Comparison of ENCODE assay signal across 1 cellular context in the genomic region with DNA sequence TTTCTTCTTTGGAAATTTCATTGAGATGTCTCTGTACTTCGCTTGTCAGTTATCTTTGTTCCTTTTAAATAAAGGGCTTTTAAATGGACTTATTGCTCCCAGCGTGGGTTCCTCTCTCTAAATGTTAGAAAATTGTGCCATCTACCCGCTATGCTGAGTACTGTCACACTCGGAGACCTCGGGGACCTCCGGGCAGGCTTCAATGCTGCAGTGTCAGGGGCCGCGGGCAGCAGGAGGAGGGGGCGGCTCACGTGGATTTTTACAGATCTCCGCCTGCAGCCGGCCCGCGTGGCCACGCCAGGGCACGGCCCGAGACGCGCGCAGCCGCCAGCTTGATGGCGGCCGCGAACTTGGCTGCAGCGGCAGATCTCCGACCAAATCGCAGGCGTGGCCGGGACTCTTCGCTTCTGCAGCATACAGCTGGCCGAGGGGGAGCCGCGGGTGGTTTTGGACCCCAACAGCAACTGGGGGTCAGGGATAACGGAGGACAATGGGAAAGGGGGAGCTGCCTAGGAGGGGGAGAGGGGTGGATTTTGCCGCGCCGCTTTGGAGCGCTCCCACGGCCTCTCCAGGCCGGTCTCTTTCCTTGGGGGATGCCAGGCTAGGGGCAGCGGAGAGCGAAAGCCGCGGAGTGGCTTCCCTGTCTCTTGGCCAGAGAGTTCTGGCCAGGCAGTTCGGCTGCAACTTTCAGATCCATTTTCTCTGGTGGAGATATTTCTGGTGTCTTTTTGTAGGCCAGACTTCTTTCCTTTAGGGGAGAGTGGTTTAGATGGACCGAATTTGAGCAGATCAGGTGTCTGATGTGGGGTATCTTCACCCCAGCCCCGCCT.
A peak's percentile ranks its signal among the peaks of the same experiment; 100 is the strongest.
TF ChIP-seq lines count a peak whose summit lies in the region.

No MANE protein-coding gene starts in this region.

TF ChIP-seq in GM12878, 131 proteins besides CTCF, POLR2A, EP300 and RAD21 (continued from another document and continues in another):
- TF ChIP-seq, protein P1, sequence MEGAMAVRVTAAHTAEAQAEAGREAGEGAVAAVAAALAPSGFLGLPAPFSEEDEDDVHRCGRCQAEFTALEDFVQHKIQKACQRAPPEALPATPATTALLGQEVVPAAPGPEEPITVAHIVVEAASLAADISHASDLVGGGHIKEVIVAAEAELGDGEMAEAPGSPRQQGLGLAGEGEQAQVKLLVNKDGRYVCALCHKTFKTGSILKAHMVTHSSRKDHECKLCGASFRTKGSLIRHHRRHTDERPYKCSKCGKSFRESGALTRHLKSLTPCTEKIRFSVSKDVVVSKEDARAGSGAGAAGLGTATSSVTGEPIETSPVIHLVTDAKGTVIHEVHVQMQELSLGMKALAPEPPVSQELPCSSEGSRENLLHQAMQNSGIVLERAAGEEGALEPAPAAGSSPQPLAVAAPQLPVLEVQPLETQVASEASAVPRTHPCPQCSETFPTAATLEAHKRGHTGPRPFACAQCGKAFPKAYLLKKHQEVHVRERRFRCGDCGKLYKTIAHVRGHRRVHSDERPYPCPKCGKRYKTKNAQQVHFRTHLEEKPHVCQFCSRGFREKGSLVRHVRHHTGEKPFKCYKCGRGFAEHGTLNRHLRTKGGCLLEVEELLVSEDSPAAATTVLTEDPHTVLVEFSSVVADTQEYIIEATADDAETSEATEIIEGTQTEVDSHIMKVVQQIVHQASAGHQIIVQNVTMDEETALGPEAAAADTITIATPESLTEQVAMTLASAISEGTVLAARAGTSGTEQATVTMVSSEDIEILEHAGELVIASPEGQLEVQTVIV (IDR thresholded peaks at IDR 0.05; ENCODE audit: borderline replicate concordance, partially characterized antibody): no peak
- TF ChIP-seq POLR2AphosphoS5 (IDR thresholded peaks at IDR 0.05; ENCODE audit: low read length) (no peak), JUND (IDR thresholded peaks at IDR 0.05; ENCODE audit: low read depth, low read length) (no peak), ZZZ3 (IDR thresholded peaks at IDR 0.05; ENCODE audit: control insufficient read depth, insufficient read length, low read depth) (no peak), SMAD5 (IDR thresholded peaks at IDR 0.05; ENCODE audit: low read depth) (no peak), TCF12 (IDR thresholded peaks at IDR 0.05; ENCODE audit: low read depth, low read length) (no peak), IKZF1 (conservative IDR thresholded peaks at IDR 0.05) (peak; percentile 65), MYC (IDR thresholded peaks at IDR 0.05; ENCODE audit: insufficient read depth, insufficient read length, insufficient replicate concordance, low read length, severe bottlenecking) (no peak), BCL11A (IDR thresholded peaks at IDR 0.05; ENCODE audit: low read depth, low read length) (no peak), MEF2B (IDR thresholded peaks at IDR 0.05; ENCODE audit: partially characterized antibody, poor library complexity, severe bottlenecking) (peak; percentile 58), SIN3A (IDR thresholded peaks at IDR 0.05; ENCODE audit: low read depth, low read length) (no peak), SREBF2 (IDR thresholded peaks at IDR 0.05; ENCODE audit: low read length) (no peak), ETV6 (conservative IDR thresholded peaks at IDR 0.05 in 1 of 2, IDR thresholded peaks at IDR 0.05 in 1 of 2; ENCODE audit: borderline replicate concordance in 1 of 2, low read depth in 1 of 2) (no peak), IRF4 (IDR thresholded peaks at IDR 0.05; ENCODE audit: low read depth, low read length) (no peak), NFIC (IDR thresholded peaks at IDR 0.05; ENCODE audit: low read depth, low read length) (no peak), CHD2 (IDR thresholded peaks at IDR 0.05; ENCODE audit: borderline replicate concordance, low read depth, low read length) (no peak), ATF7 (IDR thresholded peaks at IDR 0.05; ENCODE audit: low read depth) (no peak), SMARCA5 (IDR thresholded peaks at IDR 0.05) (peak; percentile 70), MTA3 (IDR thresholded peaks at IDR 0.05; ENCODE audit: borderline replicate concordance, low read length) (no peak)
- TF ChIP-seq, protein P2, sequence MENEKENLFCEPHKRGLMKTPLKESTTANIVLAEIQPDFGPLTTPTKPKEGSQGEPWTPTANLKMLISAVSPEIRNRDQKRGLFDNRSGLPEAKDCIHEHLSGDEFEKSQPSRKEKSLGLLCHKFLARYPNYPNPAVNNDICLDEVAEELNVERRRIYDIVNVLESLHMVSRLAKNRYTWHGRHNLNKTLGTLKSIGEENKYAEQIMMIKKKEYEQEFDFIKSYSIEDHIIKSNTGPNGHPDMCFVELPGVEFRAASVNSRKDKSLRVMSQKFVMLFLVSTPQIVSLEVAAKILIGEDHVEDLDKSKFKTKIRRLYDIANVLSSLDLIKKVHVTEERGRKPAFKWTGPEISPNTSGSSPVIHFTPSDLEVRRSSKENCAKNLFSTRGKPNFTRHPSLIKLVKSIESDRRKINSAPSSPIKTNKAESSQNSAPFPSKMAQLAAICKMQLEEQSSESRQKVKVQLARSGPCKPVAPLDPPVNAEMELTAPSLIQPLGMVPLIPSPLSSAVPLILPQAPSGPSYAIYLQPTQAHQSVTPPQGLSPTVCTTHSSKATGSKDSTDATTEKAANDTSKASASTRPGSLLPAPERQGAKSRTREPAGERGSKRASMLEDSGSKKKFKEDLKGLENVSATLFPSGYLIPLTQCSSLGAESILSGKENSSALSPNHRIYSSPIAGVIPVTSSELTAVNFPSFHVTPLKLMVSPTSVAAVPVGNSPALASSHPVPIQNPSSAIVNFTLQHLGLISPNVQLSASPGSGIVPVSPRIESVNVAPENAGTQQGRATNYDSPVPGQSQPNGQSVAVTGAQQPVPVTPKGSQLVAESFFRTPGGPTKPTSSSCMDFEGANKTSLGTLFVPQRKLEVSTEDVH (IDR thresholded peaks at IDR 0.05; ENCODE audit: low read depth, partially characterized antibody): no peak
- TF ChIP-seq, protein P3, sequence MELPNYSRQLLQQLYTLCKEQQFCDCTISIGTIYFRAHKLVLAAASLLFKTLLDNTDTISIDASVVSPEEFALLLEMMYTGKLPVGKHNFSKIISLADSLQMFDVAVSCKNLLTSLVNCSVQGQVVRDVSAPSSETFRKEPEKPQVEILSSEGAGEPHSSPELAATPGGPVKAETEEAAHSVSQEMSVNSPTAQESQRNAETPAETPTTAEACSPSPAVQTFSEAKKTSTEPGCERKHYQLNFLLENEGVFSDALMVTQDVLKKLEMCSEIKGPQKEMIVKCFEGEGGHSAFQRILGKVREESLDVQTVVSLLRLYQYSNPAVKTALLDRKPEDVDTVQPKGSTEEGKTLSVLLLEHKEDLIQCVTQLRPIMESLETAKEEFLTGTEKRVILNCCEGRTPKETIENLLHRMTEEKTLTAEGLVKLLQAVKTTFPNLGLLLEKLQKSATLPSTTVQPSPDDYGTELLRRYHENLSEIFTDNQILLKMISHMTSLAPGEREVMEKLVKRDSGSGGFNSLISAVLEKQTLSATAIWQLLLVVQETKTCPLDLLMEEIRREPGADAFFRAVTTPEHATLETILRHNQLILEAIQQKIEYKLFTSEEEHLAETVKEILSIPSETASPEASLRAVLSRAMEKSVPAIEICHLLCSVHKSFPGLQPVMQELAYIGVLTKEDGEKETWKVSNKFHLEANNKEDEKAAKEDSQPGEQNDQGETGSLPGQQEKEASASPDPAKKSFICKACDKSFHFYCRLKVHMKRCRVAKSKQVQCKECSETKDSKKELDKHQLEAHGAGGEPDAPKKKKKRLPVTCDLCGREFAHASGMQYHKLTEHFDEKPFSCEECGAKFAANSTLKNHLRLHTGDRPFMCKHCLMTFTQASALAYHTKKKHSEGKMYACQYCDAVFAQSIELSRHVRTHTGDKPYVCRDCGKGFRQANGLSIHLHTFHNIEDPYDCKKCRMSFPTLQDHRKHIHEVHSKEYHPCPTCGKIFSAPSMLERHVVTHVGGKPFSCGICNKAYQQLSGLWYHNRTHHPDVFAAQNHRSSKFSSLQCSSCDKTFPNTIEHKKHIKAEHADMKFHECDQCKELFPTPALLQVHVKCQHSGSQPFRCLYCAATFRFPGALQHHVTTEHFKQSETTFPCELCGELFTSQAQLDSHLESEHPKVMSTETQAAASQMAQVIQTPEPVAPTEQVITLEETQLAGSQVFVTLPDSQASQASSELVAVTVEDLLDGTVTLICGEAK (IDR thresholded peaks at IDR 0.05; ENCODE audit: borderline replicate concordance): peak; percentile 35; the same call in 1 of the 2 replicates
- TF ChIP-seq, protein P4, sequence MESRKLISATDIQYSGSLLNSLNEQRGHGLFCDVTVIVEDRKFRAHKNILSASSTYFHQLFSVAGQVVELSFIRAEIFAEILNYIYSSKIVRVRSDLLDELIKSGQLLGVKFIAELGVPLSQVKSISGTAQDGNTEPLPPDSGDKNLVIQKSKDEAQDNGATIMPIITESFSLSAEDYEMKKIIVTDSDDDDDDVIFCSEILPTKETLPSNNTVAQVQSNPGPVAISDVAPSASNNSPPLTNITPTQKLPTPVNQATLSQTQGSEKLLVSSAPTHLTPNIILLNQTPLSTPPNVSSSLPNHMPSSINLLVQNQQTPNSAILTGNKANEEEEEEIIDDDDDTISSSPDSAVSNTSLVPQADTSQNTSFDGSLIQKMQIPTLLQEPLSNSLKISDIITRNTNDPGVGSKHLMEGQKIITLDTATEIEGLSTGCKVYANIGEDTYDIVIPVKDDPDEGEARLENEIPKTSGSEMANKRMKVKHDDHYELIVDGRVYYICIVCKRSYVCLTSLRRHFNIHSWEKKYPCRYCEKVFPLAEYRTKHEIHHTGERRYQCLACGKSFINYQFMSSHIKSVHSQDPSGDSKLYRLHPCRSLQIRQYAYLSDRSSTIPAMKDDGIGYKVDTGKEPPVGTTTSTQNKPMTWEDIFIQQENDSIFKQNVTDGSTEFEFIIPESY (IDR thresholded peaks at IDR 0.05): no peak
- TF ChIP-seq, protein P5, sequence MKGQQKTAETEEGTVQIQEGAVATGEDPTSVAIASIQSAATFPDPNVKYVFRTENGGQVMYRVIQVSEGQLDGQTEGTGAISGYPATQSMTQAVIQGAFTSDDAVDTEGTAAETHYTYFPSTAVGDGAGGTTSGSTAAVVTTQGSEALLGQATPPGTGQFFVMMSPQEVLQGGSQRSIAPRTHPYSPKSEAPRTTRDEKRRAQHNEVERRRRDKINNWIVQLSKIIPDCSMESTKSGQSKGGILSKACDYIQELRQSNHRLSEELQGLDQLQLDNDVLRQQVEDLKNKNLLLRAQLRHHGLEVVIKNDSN (IDR thresholded peaks at IDR 0.05; ENCODE audit: borderline replicate concordance, extremely low read length, insufficient read depth, low read depth, low read length): no peak
- TF ChIP-seq, protein P6, sequence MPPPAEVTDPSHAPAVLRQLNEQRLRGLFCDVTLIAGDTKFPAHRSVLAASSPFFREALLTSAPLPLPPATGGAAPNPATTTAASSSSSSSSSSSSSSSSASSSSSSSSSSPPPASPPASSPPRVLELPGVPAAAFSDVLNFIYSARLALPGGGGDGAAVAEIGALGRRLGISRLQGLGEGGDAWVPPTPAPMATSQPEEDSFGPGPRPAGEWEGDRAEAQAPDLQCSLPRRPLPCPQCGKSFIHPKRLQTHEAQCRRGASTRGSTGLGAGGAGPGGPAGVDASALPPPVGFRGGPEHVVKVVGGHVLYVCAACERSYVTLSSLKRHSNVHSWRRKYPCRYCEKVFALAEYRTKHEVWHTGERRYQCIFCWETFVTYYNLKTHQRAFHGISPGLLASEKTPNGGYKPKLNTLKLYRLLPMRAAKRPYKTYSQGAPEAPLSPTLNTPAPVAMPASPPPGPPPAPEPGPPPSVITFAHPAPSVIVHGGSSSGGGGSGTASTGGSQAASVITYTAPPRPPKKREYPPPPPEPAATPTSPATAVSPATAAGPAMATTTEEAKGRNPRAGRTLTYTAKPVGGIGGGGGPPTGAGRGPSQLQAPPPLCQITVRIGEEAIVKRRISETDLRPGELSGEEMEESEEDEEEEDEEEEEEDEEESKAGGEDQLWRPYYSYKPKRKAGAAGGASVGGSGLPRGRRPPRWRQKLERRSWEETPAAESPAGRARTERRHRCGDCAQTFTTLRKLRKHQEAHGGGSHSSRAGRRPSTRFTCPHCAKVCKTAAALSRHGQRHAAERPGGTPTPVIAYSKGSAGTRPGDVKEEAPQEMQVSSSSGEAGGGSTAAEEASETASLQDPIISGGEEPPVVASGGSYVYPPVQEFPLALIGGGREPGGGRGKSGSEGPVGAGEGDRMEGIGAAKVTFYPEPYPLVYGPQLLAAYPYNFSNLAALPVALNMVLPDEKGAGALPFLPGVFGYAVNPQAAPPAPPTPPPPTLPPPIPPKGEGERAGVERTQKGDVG (CRISPR knock-in tag; IDR thresholded peaks at IDR 0.05): no peak
- TF ChIP-seq, protein P7, sequence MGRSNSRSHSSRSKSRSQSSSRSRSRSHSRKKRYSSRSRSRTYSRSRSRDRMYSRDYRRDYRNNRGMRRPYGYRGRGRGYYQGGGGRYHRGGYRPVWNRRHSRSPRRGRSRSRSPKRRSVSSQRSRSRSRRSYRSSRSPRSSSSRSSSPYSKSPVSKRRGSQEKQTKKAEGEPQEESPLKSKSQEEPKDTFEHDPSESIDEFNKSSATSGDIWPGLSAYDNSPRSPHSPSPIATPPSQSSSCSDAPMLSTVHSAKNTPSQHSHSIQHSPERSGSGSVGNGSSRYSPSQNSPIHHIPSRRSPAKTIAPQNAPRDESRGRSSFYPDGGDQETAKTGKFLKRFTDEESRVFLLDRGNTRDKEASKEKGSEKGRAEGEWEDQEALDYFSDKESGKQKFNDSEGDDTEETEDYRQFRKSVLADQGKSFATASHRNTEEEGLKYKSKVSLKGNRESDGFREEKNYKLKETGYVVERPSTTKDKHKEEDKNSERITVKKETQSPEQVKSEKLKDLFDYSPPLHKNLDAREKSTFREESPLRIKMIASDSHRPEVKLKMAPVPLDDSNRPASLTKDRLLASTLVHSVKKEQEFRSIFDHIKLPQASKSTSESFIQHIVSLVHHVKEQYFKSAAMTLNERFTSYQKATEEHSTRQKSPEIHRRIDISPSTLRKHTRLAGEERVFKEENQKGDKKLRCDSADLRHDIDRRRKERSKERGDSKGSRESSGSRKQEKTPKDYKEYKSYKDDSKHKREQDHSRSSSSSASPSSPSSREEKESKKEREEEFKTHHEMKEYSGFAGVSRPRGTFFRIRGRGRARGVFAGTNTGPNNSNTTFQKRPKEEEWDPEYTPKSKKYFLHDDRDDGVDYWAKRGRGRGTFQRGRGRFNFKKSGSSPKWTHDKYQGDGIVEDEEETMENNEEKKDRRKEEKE (IDR thresholded peaks at IDR 0.05): no peak
- TF ChIP-seq, protein P8, sequence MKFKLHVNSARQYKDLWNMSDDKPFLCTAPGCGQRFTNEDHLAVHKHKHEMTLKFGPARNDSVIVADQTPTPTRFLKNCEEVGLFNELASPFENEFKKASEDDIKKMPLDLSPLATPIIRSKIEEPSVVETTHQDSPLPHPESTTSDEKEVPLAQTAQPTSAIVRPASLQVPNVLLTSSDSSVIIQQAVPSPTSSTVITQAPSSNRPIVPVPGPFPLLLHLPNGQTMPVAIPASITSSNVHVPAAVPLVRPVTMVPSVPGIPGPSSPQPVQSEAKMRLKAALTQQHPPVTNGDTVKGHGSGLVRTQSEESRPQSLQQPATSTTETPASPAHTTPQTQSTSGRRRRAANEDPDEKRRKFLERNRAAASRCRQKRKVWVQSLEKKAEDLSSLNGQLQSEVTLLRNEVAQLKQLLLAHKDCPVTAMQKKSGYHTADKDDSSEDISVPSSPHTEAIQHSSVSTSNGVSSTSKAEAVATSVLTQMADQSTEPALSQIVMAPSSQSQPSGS (IDR thresholded peaks at IDR 0.05; ENCODE audit: low read length): no peak
